Comparison of ENCODE assay signal across 29 cellular contexts in the genomic region with DNA sequence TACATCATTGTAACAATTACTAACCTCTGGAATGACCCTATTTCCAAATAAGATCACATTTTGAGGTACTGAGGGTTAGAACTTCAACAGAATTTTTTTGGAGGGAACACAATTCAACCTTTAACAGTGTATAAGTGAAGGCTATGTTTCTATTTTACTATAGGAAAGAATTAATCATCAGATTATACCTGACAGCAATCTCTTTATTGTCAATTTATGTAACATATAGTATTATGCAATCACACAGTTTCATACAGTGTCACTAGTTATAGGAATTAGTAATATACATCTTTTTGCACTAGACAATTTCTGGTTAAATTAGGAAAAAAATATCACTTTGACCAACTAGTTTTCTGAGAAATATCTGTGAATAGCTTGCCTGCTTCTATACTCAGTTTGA.
"Had no signal": no experiment of that assay in that cellular context is flagged by ENCODE, and none has a peak within 500 bp of the region (broad histone marks: within the 10 kb centered on the region; RNA-seq: fewer than 3 reads in every experiment).

No MANE protein-coding gene starts in this region.

- FAIRE-seq: small intestine had no signal

- H3K4me1 ChIP-seq: neural progenitor cell, parathyroid adenoma, psoas muscle, right lobe of liver, sigmoid colon, suprapubic skin, testis, tibial artery, transverse colon, upper lobe of right lung, uterus had no signal

- H3K27ac ChIP-seq: neural progenitor cell, ovary, parathyroid adenoma, psoas muscle, right lobe of liver, sigmoid colon, suprapubic skin, testis, tibial artery, transverse colon, upper lobe of right lung, uterus had no signal

- H3K9me3 Mint-ChIP-seq: nephron; neural progenitor cell; stimulated activated memory B cell treated with anti-CD40 and anti-IgM and Interleukin-4, amounts not matched to agents 10 μg/mL and 1 μg/mL and 100 μg/mL, for 72 hours; stimulated activated naive CD8-positive, alpha-beta T cell treated with anti-CD3 and anti-CD28 coated beads, Interleukin-15, amount 100 ng/mL, for 72 hours; type B pancreatic cell had no signal

- DNase-seq: natural killer cell; occipital lobe; ovary; posterior cingulate gyrus; psoas muscle; right cardiac atrium; sigmoid colon; small intestine; stimulated activated CD4-positive, alpha-beta T cell treated with anti-CD3 and anti-CD28 coated beads, Interleukin-1b, Interleukin-23, amount 100 ng/mL, for 48 hours; stimulated activated CD4-positive, alpha-beta T cell treated with anti-CD3 and anti-CD28 coated beads, Interleukin-4, amount 100 ng/mL, for 1 hour; stimulated activated CD4-positive, alpha-beta T cell treated with anti-CD3 and anti-CD28 coated beads, Interleukin-4, amount 100 ng/mL, for 4 hours; stimulated activated CD8-positive, alpha-beta memory T cell treated with anti-CD3 and anti-CD28 coated beads, Interleukin-4, amount 100 ng/mL, for 48 hours; stimulated activated naive CD4-positive, alpha-beta T cell; stimulated activated naive CD8-positive, alpha-beta T cell treated with anti-CD3 and anti-CD28 coated beads, Interleukin-15, amount 100 ng/mL, for 72 hours; stimulated activated naive CD8-positive, alpha-beta T cell treated with anti-CD3 and anti-CD28 coated beads, Interleukin-15, Interleukin-2, amounts not matched to agents 100 U/mL and 50 U/mL, for 24 hours; substantia nigra; testis; tibial artery; transverse colon; upper lobe of right lung; uterus had no signal

- H3K27me3 Mint-ChIP-seq: progenitor cell of endocrine pancreas; stimulated activated memory B cell treated with anti-CD40 and anti-IgM and Interleukin-4, amounts not matched to agents 10 μg/mL and 1 μg/mL and 100 μg/mL, for 72 hours; stimulated activated naive CD8-positive, alpha-beta T cell treated with anti-CD3 and anti-CD28 coated beads, Interleukin-15, amount 100 ng/mL, for 72 hours; type B pancreatic cell had no signal

- H2AFZ ChIP-seq: neural progenitor cell, parathyroid adenoma had no signal

- H3K27me3 ChIP-seq: neural progenitor cell, ovary, right lobe of liver, sigmoid colon, suprapubic skin, testis, tibial artery, transverse colon, upper lobe of right lung, uterus had no signal

- H3K79me2 ChIP-seq: parathyroid adenoma had no signal

- H3K4me2 ChIP-seq: neural progenitor cell had no signal

- H3K36me3 Mint-ChIP-seq: natural killer cell; neural progenitor cell; stimulated activated memory B cell treated with anti-CD40 and anti-IgM and Interleukin-4, amounts not matched to agents 10 μg/mL and 1 μg/mL and 100 μg/mL, for 72 hours; type B pancreatic cell had no signal

- H3K36me3 ChIP-seq: neural progenitor cell, ovary, right lobe of liver, sigmoid colon, suprapubic skin, tibial artery, transverse colon, upper lobe of right lung, uterus had no signal

- H3K4me3 Mint-ChIP-seq: natural killer cell; nephron; neural progenitor cell; stimulated activated memory B cell treated with anti-CD40 and anti-IgM and Interleukin-4, amounts not matched to agents 10 μg/mL and 1 μg/mL and 100 μg/mL, for 72 hours; stimulated activated naive CD8-positive, alpha-beta T cell treated with anti-CD3 and anti-CD28 coated beads, Interleukin-15, amount 100 ng/mL, for 72 hours; type B pancreatic cell had no signal

- H3K9me3 ChIP-seq: ovary, psoas muscle, right lobe of liver, sigmoid colon, suprapubic skin, testis, tibial artery, transverse colon, upper lobe of right lung, uterus had no signal

- H3K4me1 Mint-ChIP-seq: natural killer cell; nephron; neural progenitor cell; stimulated activated memory B cell treated with anti-CD40 and anti-IgM and Interleukin-4, amounts not matched to agents 10 μg/mL and 1 μg/mL and 100 μg/mL, for 72 hours; stimulated activated naive CD8-positive, alpha-beta T cell treated with anti-CD3 and anti-CD28 coated beads, Interleukin-15, amount 100 ng/mL, for 72 hours had no signal

- H3K27ac Mint-ChIP-seq: natural killer cell; nephron; neural progenitor cell; progenitor cell of endocrine pancreas; stimulated activated memory B cell treated with anti-CD40 and anti-IgM and Interleukin-4, amounts not matched to agents 10 μg/mL and 1 μg/mL and 100 μg/mL, for 72 hours; stimulated activated naive CD8-positive, alpha-beta T cell treated with anti-CD3 and anti-CD28 coated beads, Interleukin-15, amount 100 ng/mL, for 72 hours; type B pancreatic cell had no signal

- H3K9ac ChIP-seq: neural progenitor cell, parathyroid adenoma had no signal

- ATAC-seq: natural killer cell; psoas muscle; right cardiac atrium; stimulated activated memory B cell treated with anti-CD40 and anti-IgM and Interleukin-4, amounts not matched to agents 10 μg/mL and 1 μg/mL and 100 μg/mL, for 72 hours; stimulated activated naive CD8-positive, alpha-beta T cell treated with anti-CD3 and anti-CD28 coated beads, Interleukin-15, amount 100 ng/mL, for 72 hours; stimulated activated naive CD8-positive, alpha-beta T cell treated with anti-CD3 and anti-CD28 coated beads, Interleukin-15, Interleukin-2, amounts not matched to agents 100 U/mL and 50 U/mL, for 24 hours had no signal

- H3K4me3 ChIP-seq: neural progenitor cell, ovary, psoas muscle, right lobe of liver, sigmoid colon, suprapubic skin, testis, tibial artery, transverse colon, upper lobe of right lung, uterus had no signal
